In the genomic region with DNA sequence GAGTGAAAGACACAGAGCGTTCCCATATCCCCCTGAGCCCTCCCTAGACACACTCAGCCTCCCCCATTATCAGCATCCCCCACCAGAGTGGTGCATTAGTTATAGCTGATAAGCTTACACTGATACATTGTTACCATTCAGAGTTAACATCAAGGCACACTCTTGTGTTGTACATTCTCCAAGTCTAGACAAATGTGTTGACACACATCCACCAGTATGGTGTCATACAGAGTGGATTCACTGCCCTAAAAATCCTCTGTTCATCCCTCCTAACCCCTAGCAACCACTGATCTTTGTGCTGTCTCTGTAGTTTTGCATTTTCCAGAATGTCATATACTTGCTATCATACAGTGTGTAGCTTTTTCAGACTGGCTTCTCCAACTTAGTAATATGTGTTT, we compare ENCODE assay signal across 8 cellular contexts.
DNase-seq lines count a peak whose midpoint lies in the region; ATAC-seq, FAIRE-seq and TF ChIP-seq lines count a peak whose summit lies in the region.

No MANE protein-coding gene starts in this region.

- no peaks in the 10 kb centered on the region for H3K27me3 Mint-ChIP-seq in activated T-cell treated with anti-CD3 and anti-CD28 coated beads, Interleukin-2, amount 50 U/mL, for 24 hours
- peaks cover 11% of the 10 kb centered on the region for H3K27me3 Mint-ChIP-seq in astrocyte (ENCODE audit: low read depth, unreplicated experiment)

- H3K36me3 ChIP-seq in astrocyte (ENCODE audit: insufficient read depth, low read length) (peaks cover 5% of the 10 kb centered on the region), lower lobe of right lung (no peaks in the 10 kb centered on the region), transverse colon (no peaks in the 10 kb centered on the region)

- H3K27ac ChIP-seq in astrocyte (ENCODE audit: low read depth, low read length): peak overlapping the region; percentile 69
- H3K27ac ChIP-seq in lower lobe of right lung: peak overlapping the region; percentile 78
- H3K27ac ChIP-seq in transverse colon: peak overlapping the region; percentile 53 to 75 (median 64)

- TF ChIP-seq POLR2A in transverse colon (IDR thresholded peaks at IDR 0.05): no peak

- no peaks in the 10 kb centered on the region for H3K9me3 Mint-ChIP-seq in activated T-cell treated with anti-CD3 and anti-CD28 coated beads, Interleukin-2, amount 50 U/mL, for 24 hours
- H3K9me3 Mint-ChIP-seq in astrocyte (ENCODE audit: unreplicated experiment): peaks cover 3% of the 10 kb centered on the region

- DNase-seq in activated T-cell treated with anti-CD3 and anti-CD28 coated beads, Interleukin-2, amount 50 U/mL, for 24 hours: no peak
- DNase-seq in activated T-cell treated with anti-CD3 and anti-CD28 coated beads, Interleukin-2, amount 50 U/mL, for 48 hours: no peak
- DNase-seq in astrocyte (ENCODE audit: low read depth) (peak; percentile 46), lower lobe of right lung (no peak), transverse colon (no peak), DMS53 treated with DMSO at 0.1 percent for 48 hours (lab: John Stamatoyannopoulos, UW; ENCODE audit: unreplicated experiment) (no peak)

- H3K4me3 Mint-ChIP-seq in activated T-cell treated with anti-CD3 and anti-CD28 coated beads, Interleukin-2, amount 50 U/mL, for 24 hours: peak overlapping the region; percentile 51
- H3K4me3 Mint-ChIP-seq in astrocyte (ENCODE audit: unreplicated experiment): no peak overlapping the region

- H3K9me3 ChIP-seq in astrocyte (ENCODE audit: insufficient read depth, low read depth, low read length): no peaks in the 10 kb centered on the region
- no peaks in the 10 kb centered on the region for H3K9me3 ChIP-seq in lower lobe of right lung
- H3K9me3 ChIP-seq in transverse colon: no peaks in the 10 kb centered on the region

- H2AFZ ChIP-seq in astrocyte (ENCODE audit: low read depth, low read length): no peak overlapping the region

- H3K4me1 ChIP-seq in astrocyte (ENCODE audit: insufficient read depth, low read length) (peaks cover 18% of the 10 kb centered on the region), lower lobe of right lung (peaks cover 5% of the 10 kb centered on the region), transverse colon (peaks cover 0 to 6% (median 0%) of the 10 kb centered on the region in 4 donors)

- no peak for TF ChIP-seq EP300 in transverse colon (IDR thresholded peaks at IDR 0.05; ENCODE audit: low read depth)

- TF ChIP-seq CTCF in astrocyte (IDR thresholded peaks at IDR 0.05; ENCODE audit: insufficient read depth, low read depth, low read length) (no peak), lower lobe of right lung (IDR thresholded peaks at IDR 0.05) (no peak), transverse colon (IDR thresholded peaks at IDR 0.05) (no peak)

- no peak for FAIRE-seq in astrocyte (lab: Jason Lieb, UNC)

- H3K27me3 ChIP-seq in astrocyte (ENCODE audit: insufficient read depth, low read length): no peaks in the 10 kb centered on the region
- H3K27me3 ChIP-seq in lower lobe of right lung (ENCODE audit: low read depth): no peaks in the 10 kb centered on the region
- H3K27me3 ChIP-seq in transverse colon: no peaks in the 10 kb centered on the region

- peaks cover 19% of the 10 kb centered on the region for H3K4me1 Mint-ChIP-seq in activated T-cell treated with anti-CD3 and anti-CD28 coated beads, Interleukin-2, amount 50 U/mL, for 24 hours (ENCODE audit: low read depth)
- H3K4me1 Mint-ChIP-seq in astrocyte (ENCODE audit: low read depth, unreplicated experiment): peaks cover 20% of the 10 kb centered on the region

- H4K20me1 ChIP-seq in astrocyte (ENCODE audit: insufficient read depth, low read length): no peaks in the 10 kb centered on the region

- H3K27ac Mint-ChIP-seq in activated T-cell treated with anti-CD3 and anti-CD28 coated beads, Interleukin-2, amount 50 U/mL, for 24 hours: peak overlapping the region; percentile 87
- no peak overlapping the region for H3K27ac Mint-ChIP-seq in astrocyte (ENCODE audit: unreplicated experiment)

- no peaks in the 10 kb centered on the region for H3K79me2 ChIP-seq in astrocyte (ENCODE audit: insufficient read depth, low read length)

- WGBS in transverse colon (ENCODE audit: low coverage in 1 of 2), 2 donors: 84 to 100% methylated on average over 1 of the region's 1 CpG

- peak overlapping the region; percentile 76 for H3K4me2 ChIP-seq in astrocyte (ENCODE audit: low read length)

- peaks cover 9% of the 10 kb centered on the region for H3K36me3 Mint-ChIP-seq in activated T-cell treated with anti-CD3 and anti-CD28 coated beads, Interleukin-2, amount 50 U/mL, for 24 hours (ENCODE audit: low read depth)
- H3K36me3 Mint-ChIP-seq in astrocyte (ENCODE audit: low read depth, unreplicated experiment): peaks cover 16% of the 10 kb centered on the region

- in situ Hi-C loops in transverse colon (cut with MboI; ENCODE audit: low pct_ligation_motif_present in 1 of 4, low pct_unique_long_range_greater_than_20kb in 1 of 4, low sequenced_read_pairs in 3 of 4): no loop called here

- intact Hi-C loops in lower lobe of right lung (cut with DNase I): no loop called here
- intact Hi-C loops in transverse colon (cut with DNase I; ENCODE audit: low total_unique reads): no loop called here

- H3K9ac ChIP-seq in astrocyte (ENCODE audit: low read length): peak overlapping the region; percentile 54

- H3K4me3 ChIP-seq in astrocyte (ENCODE audit: insufficient read depth, low read depth, low read length): no peak overlapping the region
- H3K4me3 ChIP-seq in lower lobe of right lung: no peak overlapping the region
- no peak overlapping the region for H3K4me3 ChIP-seq in transverse colon

- ATAC-seq in lower lobe of right lung: peak; percentile 8 to 16
- ATAC-seq in HG02610 (IDR thresholded peaks at IDR 0.05; ENCODE audit: unreplicated experiment): no peak
- ATAC-seq in HG02571 (IDR thresholded peaks at IDR 0.05; ENCODE audit: unreplicated experiment): no peak

Comparison
In these comparisons a context has a peak if more than half of its experiments do, and no peak if none do; other contexts are left out.
1. ATAC-seq: peak in lower lobe of right lung (2 of 2); none in HG02610 (single experiment) and HG02571 (single experiment).
2. Peak in every context shown above with its lines, with median percentiles within 50 percentile points of each other: H3K27ac ChIP-seq.